ENCODE assay signal across 13 cellular contexts in genomic region chr6:44042261-44043035, GRCh38.
DNase-seq lines count a peak whose midpoint lies in the region; ATAC-seq, FAIRE-seq and TF ChIP-seq lines count a peak whose summit lies in the region.
"Had no signal": no experiment of that assay in that cellular context is flagged by ENCODE, and none has a peak within 500 bp of the region (broad histone marks: within the 10 kb centered on the region; RNA-seq: fewer than 3 reads in every experiment).

No MANE protein-coding gene starts in this region.

- H3K4me3 Mint-ChIP-seq in activated naive CD4-positive, alpha-beta T cell treated with anti-CD3 and anti-CD28 coated beads, Interleukin-2, amount 10 ng/mL, durations not matched to agents 7 days and 5 days = no peak overlapping the region
- no peak overlapping the region for H3K4me3 Mint-ChIP-seq in astrocyte (ENCODE audit: unreplicated experiment)
- H3K4me3 Mint-ChIP-seq in activated T-helper 2 cell treated with anti-CD3 and anti-CD28 coated beads, Interferon-gamma antibody, Interleukin-2, Interleukin-4, amounts not matched to agents 10 μg/mL and 5 μg/mL and 100 μg/mL, durations not matched to agents 14 hours and 24 hours and 36 hours (ENCODE audit: low read depth) = no peak overlapping the region
- H3K4me3 Mint-ChIP-seq in CD8-positive, alpha-beta T cell = no peak overlapping the region

- peak overlapping the region; percentile 76 for H3K4me2 ChIP-seq in astrocyte (ENCODE audit: low read length)

- peak overlapping the region; percentile 76 for H3K9ac ChIP-seq in astrocyte (ENCODE audit: low read length)

- peaks cover 8% of the 10 kb centered on the region for H3K27me3 Mint-ChIP-seq in activated naive CD4-positive, alpha-beta T cell treated with anti-CD3 and anti-CD28 coated beads, Interleukin-2, amount 10 ng/mL, durations not matched to agents 7 days and 5 days
- peaks cover 16% of the 10 kb centered on the region for H3K27me3 Mint-ChIP-seq in astrocyte (ENCODE audit: low read depth, unreplicated experiment)
- H3K27me3 Mint-ChIP-seq in activated T-helper 2 cell treated with anti-CD3 and anti-CD28 coated beads, Interferon-gamma antibody, Interleukin-2, Interleukin-4, amounts not matched to agents 10 μg/mL and 5 μg/mL and 100 μg/mL, durations not matched to agents 14 hours and 24 hours and 36 hours (ENCODE audit: low read depth) = no peaks in the 10 kb centered on the region
- peaks cover 4% of the 10 kb centered on the region for H3K27me3 Mint-ChIP-seq in CD8-positive, alpha-beta T cell (ENCODE audit: low read depth)

- no peaks in the 10 kb centered on the region for H3K36me3 Mint-ChIP-seq in activated naive CD4-positive, alpha-beta T cell treated with anti-CD3 and anti-CD28 coated beads, Interleukin-2, amount 10 ng/mL, durations not matched to agents 7 days and 5 days
- no peaks in the 10 kb centered on the region for H3K36me3 Mint-ChIP-seq in astrocyte (ENCODE audit: low read depth, unreplicated experiment)
- no peaks in the 10 kb centered on the region for H3K36me3 Mint-ChIP-seq in activated T-helper 2 cell treated with anti-CD3 and anti-CD28 coated beads, Interferon-gamma antibody, Interleukin-2, Interleukin-4, amounts not matched to agents 10 μg/mL and 5 μg/mL and 100 μg/mL, durations not matched to agents 14 hours and 24 hours and 36 hours (ENCODE audit: low read depth)
- no peaks in the 10 kb centered on the region for H3K36me3 Mint-ChIP-seq in CD8-positive, alpha-beta T cell

- TF ChIP-seq CTCF in astrocyte (IDR thresholded peaks at IDR 0.05; ENCODE audit: insufficient read depth, low read depth, low read length) (no peak), tibial nerve (IDR thresholded peaks at IDR 0.05) (no peak), body of pancreas (IDR thresholded peaks at IDR 0.05) (no peak)
- TF ChIP-seq CTCF in CD8-positive, alpha-beta T cell (IDR thresholded peaks at IDR 0.05) = no peak

- WGBS in tibial nerve, 2 donors = 91 to 92% methylated on average over 4 of the region's 4 CpGs
- 92 to 100% methylated on average over 2 to 4 of the region's 4 CpGs for WGBS in body of pancreas, 2 donors

- H4K20me1 ChIP-seq in astrocyte (ENCODE audit: insufficient read depth, low read length) = no peaks in the 10 kb centered on the region

- no peak for ATAC-seq in body of pancreas
- no peak for ATAC-seq in CD8-positive, alpha-beta T cell

- H3K4me3 ChIP-seq in astrocyte (ENCODE audit: insufficient read depth, low read depth, low read length) (no peak overlapping the region), tibial nerve (no peak overlapping the region), body of pancreas (no peak overlapping the region)
- H3K4me3 ChIP-seq in CD8-positive, alpha-beta T cell (ENCODE audit: low read depth, low read length) = no peak overlapping the region
- H3K4me3 ChIP-seq: tibial artery had no signal

- H3K36me3 ChIP-seq in astrocyte (ENCODE audit: insufficient read depth, low read length) (no peaks in the 10 kb centered on the region), tibial nerve (no peaks in the 10 kb centered on the region), body of pancreas (replicated peaks in 1 of 2; ENCODE audit: insufficient read depth in 1 of 2, low read depth in 2 of 2) (no peaks in the 10 kb centered on the region)
- no peaks in the 10 kb centered on the region for H3K36me3 ChIP-seq in CD8-positive, alpha-beta T cell (ENCODE audit: insufficient read depth, low read length)
- H3K36me3 ChIP-seq: tibial artery had no signal

- CTCF ChIA-PET in activated naive CD4-positive, alpha-beta T cell treated with anti-CD3 and anti-CD28 coated beads, Interleukin-2, amount 10 ng/mL, durations not matched to agents 7 days and 5 days (lab: Charles Lee) = interaction anchor here (0.7 to 1.2 kb wide), 2 partner anchors 21 to 270 kb away, joined by 3 read pairs; partner anchors contain the start of gene AARS2
- CTCF ChIA-PET in CD8-positive, alpha-beta T cell (lab: Charles Lee) = no interaction called here

- DNase-seq in activated naive CD4-positive, alpha-beta T cell treated with anti-CD3 and anti-CD28 coated beads, Interleukin-2, amount 10 ng/mL, durations not matched to agents 7 days and 5 days = no peak
- DNase-seq in activated naive CD4-positive, alpha-beta T cell treated with Interleukin-2 at 50 U/mL for 16 hours = no peak
- DNase-seq in astrocyte (ENCODE audit: low read depth) (no peak), left kidney (ENCODE audit: low read depth, low spot score) (peak; percentile 58), tibial nerve (ENCODE audit: low spot score in 2 of 2) (no peak), body of pancreas (no peak)
- DNase-seq in activated T-helper 2 cell treated with anti-CD3 and anti-CD28 coated beads, Interferon-gamma antibody, Interleukin-2, Interleukin-4, amounts not matched to agents 10 μg/mL and 5 μg/mL and 100 μg/mL, durations not matched to agents 14 hours and 24 hours and 36 hours (ENCODE audit: low spot score) = no peak
- DNase-seq in CD8-positive, alpha-beta T cell = no peak
- DNase-seq: hippocampal formation, NCI-H2171, retina had no signal

- FAIRE-seq in astrocyte (lab: Jason Lieb, UNC) = no peak
- FAIRE-seq: endometrium had no signal

- H3K9me3 Mint-ChIP-seq in activated naive CD4-positive, alpha-beta T cell treated with anti-CD3 and anti-CD28 coated beads, Interleukin-2, amount 10 ng/mL, durations not matched to agents 7 days and 5 days = no peaks in the 10 kb centered on the region
- no peaks in the 10 kb centered on the region for H3K9me3 Mint-ChIP-seq in astrocyte (ENCODE audit: unreplicated experiment)
- no peaks in the 10 kb centered on the region for H3K9me3 Mint-ChIP-seq in activated T-helper 2 cell treated with anti-CD3 and anti-CD28 coated beads, Interferon-gamma antibody, Interleukin-2, Interleukin-4, amounts not matched to agents 10 μg/mL and 5 μg/mL and 100 μg/mL, durations not matched to agents 14 hours and 24 hours and 36 hours
- H3K9me3 Mint-ChIP-seq in CD8-positive, alpha-beta T cell = no peaks in the 10 kb centered on the region

- no peak overlapping the region for H2AFZ ChIP-seq in astrocyte (ENCODE audit: low read depth, low read length)

- no peaks in the 10 kb centered on the region for H3K9me3 ChIP-seq in astrocyte (ENCODE audit: insufficient read depth, low read depth, low read length)
- H3K9me3 ChIP-seq in tibial nerve = no peaks in the 10 kb centered on the region
- H3K9me3 ChIP-seq in body of pancreas = no peaks in the 10 kb centered on the region
- H3K9me3 ChIP-seq in CD8-positive, alpha-beta T cell (ENCODE audit: low read length) = no peaks in the 10 kb centered on the region
- H3K9me3 ChIP-seq: tibial artery had no signal

- no peak for TF ChIP-seq EP300 in tibial nerve (IDR thresholded peaks at IDR 0.05)

- intact Hi-C loops in activated T-helper 2 cell treated with anti-CD3 and anti-CD28 coated beads, Interferon-gamma antibody, Interleukin-2, Interleukin-4, amounts not matched to agents 10 μg/mL and 5 μg/mL and 100 μg/mL, durations not matched to agents 14 hours and 24 hours and 36 hours (cut with micrococcal nuclease) = no loop called here
- intact Hi-C loops in body of pancreas (cut with DNase I) = no loop called here
- intact Hi-C loops in CD8-positive, alpha-beta T cell (cut with DNase I, micrococcal nuclease) = no loop called here

- TF ChIP-seq POLR2A in tibial nerve (IDR thresholded peaks at IDR 0.05) (no peak), body of pancreas (IDR thresholded peaks at IDR 0.05) (no peak)

- POLR2A ChIA-PET in CD8-positive, alpha-beta T cell (lab: Charles Lee) = no interaction called here

- H3K79me2 ChIP-seq in astrocyte (ENCODE audit: insufficient read depth, low read length) = no peaks in the 10 kb centered on the region

- H3K4me1 ChIP-seq in astrocyte (ENCODE audit: insufficient read depth, low read length) (peaks cover 35% of the 10 kb centered on the region), tibial nerve (peaks cover 0 to 52% (median 23%) of the 10 kb centered on the region in 4 donors), body of pancreas (peaks cover 13% of the 10 kb centered on the region)
- H3K4me1 ChIP-seq in CD8-positive, alpha-beta T cell (ENCODE audit: insufficient read depth, low read length) = no peaks in the 10 kb centered on the region

- H3K27me3 ChIP-seq in astrocyte (ENCODE audit: insufficient read depth, low read length) (no peaks in the 10 kb centered on the region), tibial nerve (no peaks in the 10 kb centered on the region), body of pancreas (no peaks in the 10 kb centered on the region)
- no peaks in the 10 kb centered on the region for H3K27me3 ChIP-seq in CD8-positive, alpha-beta T cell (ENCODE audit: insufficient read depth, low read length)
- H3K27me3 ChIP-seq: tibial artery had no signal

- H3K4me1 Mint-ChIP-seq in activated naive CD4-positive, alpha-beta T cell treated with anti-CD3 and anti-CD28 coated beads, Interleukin-2, amount 10 ng/mL, durations not matched to agents 7 days and 5 days = peaks cover 7% of the 10 kb centered on the region
- H3K4me1 Mint-ChIP-seq in astrocyte (ENCODE audit: low read depth, unreplicated experiment) = peaks cover 42% of the 10 kb centered on the region
- H3K4me1 Mint-ChIP-seq in activated T-helper 2 cell treated with anti-CD3 and anti-CD28 coated beads, Interferon-gamma antibody, Interleukin-2, Interleukin-4, amounts not matched to agents 10 μg/mL and 5 μg/mL and 100 μg/mL, durations not matched to agents 14 hours and 24 hours and 36 hours (ENCODE audit: low read depth) = peaks cover 9% of the 10 kb centered on the region
- no peaks in the 10 kb centered on the region for H3K4me1 Mint-ChIP-seq in CD8-positive, alpha-beta T cell (ENCODE audit: low read depth)

- peak overlapping the region; percentile 12 for H3K27ac Mint-ChIP-seq in activated naive CD4-positive, alpha-beta T cell treated with anti-CD3 and anti-CD28 coated beads, Interleukin-2, amount 10 ng/mL, durations not matched to agents 7 days and 5 days
- H3K27ac Mint-ChIP-seq in astrocyte (ENCODE audit: unreplicated experiment) = peak overlapping the region; percentile 93
- no peak overlapping the region for H3K27ac Mint-ChIP-seq in activated T-helper 2 cell treated with anti-CD3 and anti-CD28 coated beads, Interferon-gamma antibody, Interleukin-2, Interleukin-4, amounts not matched to agents 10 μg/mL and 5 μg/mL and 100 μg/mL, durations not matched to agents 14 hours and 24 hours and 36 hours
- H3K27ac Mint-ChIP-seq in CD8-positive, alpha-beta T cell = no peak overlapping the region

- peak overlapping the region; percentile 93 for H3K27ac ChIP-seq in astrocyte (ENCODE audit: low read depth, low read length)
- peak overlapping the region; percentile 52 to 87 (median 70) for H3K27ac ChIP-seq in tibial nerve
- H3K27ac ChIP-seq in body of pancreas = no peak overlapping the region
- no peak overlapping the region for H3K27ac ChIP-seq in CD8-positive, alpha-beta T cell (ENCODE audit: low read depth, low read length)
- H3K27ac ChIP-seq: tibial artery had no signal

Comparison
In these comparisons a context has a peak if more than half of its experiments do, and no peak if none do; other contexts are left out.
1. H3K27ac Mint-ChIP-seq: peak in activated naive CD4-positive, alpha-beta T cell treated with anti-CD3 and anti-CD28 coated beads, Interleukin-2, amount 10 ng/mL, durations not matched to agents 7 days and 5 days (single experiment) and astrocyte (single experiment); none in activated T-helper 2 cell treated with anti-CD3 and anti-CD28 coated beads, Interferon-gamma antibody, Interleukin-2, Interleukin-4, amounts not matched to agents 10 μg/mL and 5 μg/mL and 100 μg/mL, durations not matched to agents 14 hours and 24 hours and 36 hours (single experiment) and CD8-positive, alpha-beta T cell (single experiment).
2. H3K27ac ChIP-seq: peak in astrocyte (single experiment) and tibial nerve (4 of 4); none in body of pancreas (0 of 4) and CD8-positive, alpha-beta T cell (single experiment).